Comparison of ENCODE assay signal across 13 cellular contexts in the genomic region with DNA sequence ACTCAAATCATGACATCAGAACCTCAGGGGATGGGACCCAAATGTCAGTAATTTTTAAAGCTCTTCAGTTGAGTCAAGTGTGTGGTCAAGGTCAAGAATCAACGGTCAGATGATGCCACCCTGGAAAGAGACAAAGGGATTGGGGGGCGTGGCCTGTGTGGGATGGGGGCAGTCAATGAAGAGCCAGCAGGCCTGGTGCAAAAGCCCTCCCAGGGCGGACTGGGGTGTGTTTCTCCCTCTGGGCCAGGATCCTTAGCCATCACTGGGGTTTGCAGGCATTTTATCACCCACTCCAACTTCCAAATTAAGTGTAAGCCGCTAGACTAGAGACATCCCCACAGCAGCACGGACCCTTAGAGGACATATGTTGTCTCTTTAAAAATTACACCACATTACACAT.
DNase-seq lines count a peak whose midpoint lies in the region; ATAC-seq and TF ChIP-seq lines count a peak whose summit lies in the region.
"Had no signal": no experiment of that assay in that cellular context is flagged by ENCODE, and none has a peak within 500 bp of the region (broad histone marks: within the 10 kb centered on the region; RNA-seq: fewer than 3 reads in every experiment).

No MANE protein-coding gene starts in this region.

- no peak overlapping the region for H3K4me3 Mint-ChIP-seq in activated naive CD8-positive, alpha-beta T cell treated with anti-CD3 and anti-CD28 coated beads, Interleukin-2, amount 10 ng/mL, durations not matched to agents 7 days and 5 days
- no peak overlapping the region for H3K4me3 Mint-ChIP-seq in activated naive CD8-positive, alpha-beta T cell treated with anti-CD3 and anti-CD28 coated beads for 36 hours
- H3K4me3 Mint-ChIP-seq in CD4-positive, alpha-beta memory T cell: peak overlapping the region in 2 of 8 donors; percentile 55 to 61
- H3K4me3 Mint-ChIP-seq in naive thymus-derived CD4-positive, alpha-beta T cell: peak overlapping the region in 3 of 10 donors; percentile 1 to 19 (median 12)

- no peaks in the 10 kb centered on the region for H3K27me3 ChIP-seq in CD4-positive, alpha-beta memory T cell (ENCODE audit: insufficient read depth, low read length)
- H3K27me3 ChIP-seq in naive thymus-derived CD4-positive, alpha-beta T cell (ENCODE audit: control insufficient read depth in 2 of 2, insufficient read depth in 2 of 2, low read length in 2 of 2): no peaks in the 10 kb centered on the region

- no peak for DNase-seq in activated naive CD8-positive, alpha-beta T cell treated with anti-CD3 and anti-CD28 coated beads, Interleukin-2, amount 10 ng/mL, durations not matched to agents 7 days and 5 days
- no peak for DNase-seq in activated naive CD8-positive, alpha-beta T cell treated with anti-CD3 and anti-CD28 coated beads for 36 hours
- no peak for DNase-seq in CD4-positive, alpha-beta memory T cell
- DNase-seq in coronary artery (ENCODE audit: low spot score): peak; percentile 26
- DNase-seq in naive thymus-derived CD4-positive, alpha-beta T cell: no peak
- DNase-seq in SIG-M5 treated with dmso at 0.1 percent for 504 hours (lab: John Stamatoyannopoulos, UW; ENCODE audit: unreplicated experiment): no peak
- no peak for DNase-seq in foreskin melanocyte
- DNase-seq in HT-29 (ENCODE audit: low spot score): no peak
- DNase-seq: ACHN, Calu3, DMS 273 treated with DMSO at 0.1 percent for 48 hours had no signal

- peaks cover 18% of the 10 kb centered on the region for H3K36me3 Mint-ChIP-seq in activated naive CD8-positive, alpha-beta T cell treated with anti-CD3 and anti-CD28 coated beads, Interleukin-2, amount 10 ng/mL, durations not matched to agents 7 days and 5 days
- H3K36me3 Mint-ChIP-seq in activated naive CD8-positive, alpha-beta T cell treated with anti-CD3 and anti-CD28 coated beads for 36 hours: peaks cover 15% of the 10 kb centered on the region
- H3K36me3 Mint-ChIP-seq in CD4-positive, alpha-beta memory T cell: peaks cover 4 to 6% of the 10 kb centered on the region in 2 donors
- peaks cover 0 to 28% (median 7%) of the 10 kb centered on the region in 5 donors for H3K36me3 Mint-ChIP-seq in naive thymus-derived CD4-positive, alpha-beta T cell

- peaks cover 27% of the 10 kb centered on the region for H3K4me1 Mint-ChIP-seq in activated naive CD8-positive, alpha-beta T cell treated with anti-CD3 and anti-CD28 coated beads, Interleukin-2, amount 10 ng/mL, durations not matched to agents 7 days and 5 days
- H3K4me1 Mint-ChIP-seq in activated naive CD8-positive, alpha-beta T cell treated with anti-CD3 and anti-CD28 coated beads for 36 hours: peaks cover 27% of the 10 kb centered on the region
- peaks cover 40 to 72% (median 52%) of the 10 kb centered on the region in 4 donors for H3K4me1 Mint-ChIP-seq in CD4-positive, alpha-beta memory T cell
- H3K4me1 Mint-ChIP-seq in naive thymus-derived CD4-positive, alpha-beta T cell: peaks cover 28 to 65% (median 55%) of the 10 kb centered on the region in 7 donors

- CTCF ChIA-PET in CD4-positive, alpha-beta memory T cell (lab: Charles Lee; ENCODE audit: partially characterized antibody): no interaction called here
- CTCF ChIA-PET in naive thymus-derived CD4-positive, alpha-beta T cell (lab: Charles Lee): no interaction called here

- no peaks in the 10 kb centered on the region for H3K9me3 ChIP-seq in CD4-positive, alpha-beta memory T cell (ENCODE audit: control insufficient read depth in 1 of 2, low read length in 2 of 2)
- no peaks in the 10 kb centered on the region for H3K9me3 ChIP-seq in naive thymus-derived CD4-positive, alpha-beta T cell (ENCODE audit: control insufficient read depth in 2 of 3, low read length in 3 of 3)
- H3K9me3 ChIP-seq: HAP-1 had no signal

- no peaks in the 10 kb centered on the region for H3K36me3 ChIP-seq in CD4-positive, alpha-beta memory T cell (ENCODE audit: insufficient read depth, low read length)
- H3K36me3 ChIP-seq in naive thymus-derived CD4-positive, alpha-beta T cell (ENCODE audit: control insufficient read depth in 2 of 3, insufficient read depth in 3 of 3, low read length in 3 of 3): no peaks in the 10 kb centered on the region
- H3K36me3 ChIP-seq: HAP-1 had no signal

- no peak overlapping the region for H3K4me3 ChIP-seq in CD4-positive, alpha-beta memory T cell (ENCODE audit: low read length in 2 of 2)
- no peak overlapping the region for H3K4me3 ChIP-seq in coronary artery
- no peak overlapping the region for H3K4me3 ChIP-seq in naive thymus-derived CD4-positive, alpha-beta T cell (ENCODE audit: low read length)
- H3K4me3 ChIP-seq: HAP-1 had no signal

- H3K27ac ChIP-seq in CD4-positive, alpha-beta memory T cell (ENCODE audit: low read depth, low read length): no peak overlapping the region
- no peak overlapping the region for H3K27ac ChIP-seq in coronary artery
- no peak overlapping the region for H3K27ac ChIP-seq in naive thymus-derived CD4-positive, alpha-beta T cell (ENCODE audit: low read depth, low read length)
- H3K27ac ChIP-seq: C4-2B had no signal

- POLR2A ChIA-PET in activated naive CD8-positive, alpha-beta T cell treated with anti-CD3 and anti-CD28 coated beads, Interleukin-2, amount 10 ng/mL, durations not matched to agents 7 days and 5 days (lab: Charles Lee): no interaction called here
- POLR2A ChIA-PET in CD4-positive, alpha-beta memory T cell (lab: Charles Lee; ENCODE audit: partially characterized antibody): no interaction called here
- POLR2A ChIA-PET in naive thymus-derived CD4-positive, alpha-beta T cell (lab: Charles Lee): interaction anchor here (0.7 to 0.9 kb wide), 2 partner anchors 10 to 64 kb away, joined by 3 to 4 read pairs; no protein-coding TSS in a partner anchor

- H3K4me1 ChIP-seq in CD4-positive, alpha-beta memory T cell (ENCODE audit: insufficient read depth, low read length): peaks cover 63% of the 10 kb centered on the region
- peaks cover 40 to 41% of the 10 kb centered on the region in 2 donors for H3K4me1 ChIP-seq in naive thymus-derived CD4-positive, alpha-beta T cell (ENCODE audit: control insufficient read depth in 2 of 2, insufficient read depth in 2 of 2, low read length in 2 of 2)

- peak overlapping the region; percentile 48 for H3K27ac Mint-ChIP-seq in activated naive CD8-positive, alpha-beta T cell treated with anti-CD3 and anti-CD28 coated beads, Interleukin-2, amount 10 ng/mL, durations not matched to agents 7 days and 5 days
- no peak overlapping the region for H3K27ac Mint-ChIP-seq in activated naive CD8-positive, alpha-beta T cell treated with anti-CD3 and anti-CD28 coated beads for 36 hours
- H3K27ac Mint-ChIP-seq in CD4-positive, alpha-beta memory T cell: peak overlapping the region in 4 of 7 donors; percentile 15 to 83 (median 49)
- peak overlapping the region in 6 of 9 donors; percentile 6 to 85 (median 45) for H3K27ac Mint-ChIP-seq in naive thymus-derived CD4-positive, alpha-beta T cell

- intact Hi-C loops in CD4-positive, alpha-beta memory T cell (cut with micrococcal nuclease): loop anchor here (10.0 kb wide), 1 partner anchor 242 kb away; no protein-coding TSS in a partner anchor
- intact Hi-C loops in naive thymus-derived CD4-positive, alpha-beta T cell (cut with micrococcal nuclease): loop anchor here in 1 of 2 donors (10.0 kb wide), 1 partner anchor 262 kb away; no protein-coding TSS in a partner anchor

- TF ChIP-seq CTCF in coronary artery (IDR thresholded peaks at IDR 0.05): no peak

- ATAC-seq in activated naive CD8-positive, alpha-beta T cell treated with anti-CD3 and anti-CD28 coated beads, Interleukin-2, amount 10 ng/mL, durations not matched to agents 7 days and 5 days (ENCODE audit: low read depth): no peak
- ATAC-seq in naive thymus-derived CD4-positive, alpha-beta T cell: no peak

- peaks cover 7% of the 10 kb centered on the region for H3K27me3 Mint-ChIP-seq in activated naive CD8-positive, alpha-beta T cell treated with anti-CD3 and anti-CD28 coated beads, Interleukin-2, amount 10 ng/mL, durations not matched to agents 7 days and 5 days
- H3K27me3 Mint-ChIP-seq in activated naive CD8-positive, alpha-beta T cell treated with anti-CD3 and anti-CD28 coated beads for 36 hours: no peaks in the 10 kb centered on the region
- H3K27me3 Mint-ChIP-seq in CD4-positive, alpha-beta memory T cell: no peaks in the 10 kb centered on the region
- peaks cover 0 to 6% (median 0%) of the 10 kb centered on the region in 5 donors for H3K27me3 Mint-ChIP-seq in naive thymus-derived CD4-positive, alpha-beta T cell

- peaks cover 10% of the 10 kb centered on the region for H3K9me3 Mint-ChIP-seq in activated naive CD8-positive, alpha-beta T cell treated with anti-CD3 and anti-CD28 coated beads, Interleukin-2, amount 10 ng/mL, durations not matched to agents 7 days and 5 days
- H3K9me3 Mint-ChIP-seq in activated naive CD8-positive, alpha-beta T cell treated with anti-CD3 and anti-CD28 coated beads for 36 hours: peaks cover 16% of the 10 kb centered on the region
- H3K9me3 Mint-ChIP-seq in CD4-positive, alpha-beta memory T cell: peaks cover 2 to 17% (median 9%) of the 10 kb centered on the region in 8 donors
- peaks cover 0 to 31% (median 6%) of the 10 kb centered on the region in 11 donors for H3K9me3 Mint-ChIP-seq in naive thymus-derived CD4-positive, alpha-beta T cell
